ENCODE assay signal across 1 cellular context in the genomic region with DNA sequence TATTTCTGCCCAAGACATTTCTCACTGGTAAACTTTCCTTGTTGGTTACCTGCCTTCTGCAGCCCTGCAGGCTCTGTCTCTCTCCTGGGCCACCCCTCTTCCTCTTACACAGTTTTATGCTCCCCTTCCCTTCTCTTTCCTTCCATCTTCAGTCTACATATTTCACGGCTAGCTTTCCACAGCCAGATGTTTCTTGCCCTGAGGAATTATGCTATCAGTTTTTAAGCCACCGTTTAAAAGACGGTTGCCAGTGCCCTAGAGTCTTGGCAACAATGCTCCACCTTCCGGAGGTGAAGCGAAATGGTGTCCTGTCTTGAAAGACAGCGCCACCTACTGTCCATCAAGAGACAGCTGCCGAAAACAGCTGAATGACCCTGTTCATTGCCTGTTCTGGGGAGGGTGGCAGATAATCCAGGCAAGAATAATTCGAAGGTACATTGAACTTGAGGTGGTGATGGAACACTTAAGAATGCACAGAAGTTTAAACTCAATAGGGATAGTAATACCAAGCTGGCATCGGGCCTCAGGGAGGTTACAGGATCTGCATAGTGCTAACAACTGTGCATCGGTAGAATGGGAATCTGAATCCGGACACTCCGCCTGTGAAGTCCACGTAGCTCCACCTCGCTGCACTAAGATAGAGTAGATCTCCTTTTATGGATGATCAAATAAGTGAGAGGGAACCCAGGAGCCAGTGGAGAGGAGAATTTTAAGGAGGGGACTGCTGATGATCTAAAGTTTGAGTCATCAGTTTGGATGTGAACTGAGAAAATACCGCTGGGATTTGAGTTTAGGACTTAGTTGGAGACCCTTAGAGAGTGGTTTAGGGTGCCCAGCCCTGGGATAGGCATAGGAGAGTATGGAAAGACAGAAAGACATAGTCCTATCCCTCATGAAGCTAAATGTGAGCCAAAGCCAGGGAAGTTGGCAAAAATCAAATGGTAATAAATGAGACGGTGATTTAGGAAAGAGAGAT.
A peak's percentile ranks its signal among the peaks of the same experiment; 100 is the strongest.
TF ChIP-seq lines count a peak whose summit lies in the region.

No MANE protein-coding gene starts in this region.

TF ChIP-seq in K562, 482 proteins besides CTCF, POLR2A, EP300 and RAD21 (continued from another document and continues in another):
- TF ChIP-seq ZNF407 (IDR thresholded peaks at IDR 0.05; ENCODE audit: low read depth), result no peak
- TF ChIP-seq RFX7 (CRISPR knock-in tag; IDR thresholded peaks at IDR 0.05), result no peak
- TF ChIP-seq GABPB1 (CRISPR knock-in tag; IDR thresholded peaks at IDR 0.05), result peak; percentile 57; the same call in 1 of the 2 replicates
- TF ChIP-seq RB1 (IDR thresholded peaks at IDR 0.05; ENCODE audit: low read depth), result peak; percentile 67; the same call in 1 of the 2 replicates
- TF ChIP-seq KDM5B (IDR thresholded peaks at IDR 0.05; ENCODE audit: insufficient replicate concordance, low read depth, low read length), result no peak
- TF ChIP-seq FOXJ3 (CRISPR knock-in tag; IDR thresholded peaks at IDR 0.05), result no peak
- no peak for TF ChIP-seq ZNF75A (CRISPR knock-in tag; IDR thresholded peaks at IDR 0.05)
- no peak for TF ChIP-seq SMAD2 (IDR thresholded peaks at IDR 0.05; ENCODE audit: low read depth, low read length)
- TF ChIP-seq MCM7 (IDR thresholded peaks at IDR 0.05), result no peak
- TF ChIP-seq RCOR1 (IDR thresholded peaks at IDR 0.05; ENCODE audit: borderline replicate concordance in 1 of 2, low read depth in 2 of 2, low read length in 2 of 2), result 0 out of 4 replicates have a peak, but pooled peaks of 1 of the 2 experiments have one; percentile 39
- TF ChIP-seq E2F5 (CRISPR knock-in tag; IDR thresholded peaks at IDR 0.05), result no peak
- peak; percentile 61; the same call in 1 of the 2 replicates for TF ChIP-seq JUND (IDR thresholded peaks at IDR 0.05; ENCODE audit: borderline replicate concordance, low read depth, low read length)
- TF ChIP-seq JUND (tag; IDR thresholded peaks at IDR 0.05; ENCODE audit: borderline replicate concordance, low read depth, low read length), result no peak
- TF ChIP-seq SIN3A (IDR thresholded peaks at IDR 0.05; ENCODE audit: borderline replicate concordance in 2 of 2, control insufficient read depth in 1 of 2, low read depth in 2 of 2, low read length in 2 of 2), result no peak
- TF ChIP-seq SMC3 (conservative IDR thresholded peaks at IDR 0.05; ENCODE audit: insufficient read depth, low read depth, low read length), result peak; percentile 98
- TF ChIP-seq CBX3 (IDR thresholded peaks at IDR 0.05; ENCODE audit: borderline replicate concordance in 1 of 2, low read length in 2 of 2), result peak in 1 of 2 experiments; percentile 75; a peak in 1 of 3 replicates
- 0 out of 4 replicates have a peak, but pooled peaks of 1 of the 2 experiments have one; percentile 42 for TF ChIP-seq ARNT (IDR thresholded peaks at IDR 0.05)
- TF ChIP-seq ZNF263 (CRISPR knock-in tag; IDR thresholded peaks at IDR 0.05; ENCODE audit: borderline replicate concordance), result no peak
- TF ChIP-seq SMAD3 (CRISPR knock-in tag; conservative IDR thresholded peaks at IDR 0.05), result peak; percentile 18; the same call in 1 of the 2 replicates
- TF ChIP-seq ZNF518B (CRISPR knock-in tag; IDR thresholded peaks at IDR 0.05), result no peak
- TF ChIP-seq ZSCAN29 (IDR thresholded peaks at IDR 0.05), result no peak
- TF ChIP-seq PYGO2 (tag; IDR thresholded peaks at IDR 0.05), result no peak
- no peak for TF ChIP-seq ZNF444 (CRISPR knock-in tag; IDR thresholded peaks at IDR 0.05)
- TF ChIP-seq PREB (CRISPR knock-in tag; IDR thresholded peaks at IDR 0.05), result no peak
- peak; percentile 96 for TF ChIP-seq XRCC5 (IDR thresholded peaks at IDR 0.05; ENCODE audit: low read depth, low read length)
- TF ChIP-seq LEF1 (IDR thresholded peaks at IDR 0.05), result no peak
- 0 out of 2 replicates have a peak, but pooled peaks have one; percentile 20 for TF ChIP-seq ERF (CRISPR knock-in tag; IDR thresholded peaks at IDR 0.05)
- TF ChIP-seq, protein P1, sequence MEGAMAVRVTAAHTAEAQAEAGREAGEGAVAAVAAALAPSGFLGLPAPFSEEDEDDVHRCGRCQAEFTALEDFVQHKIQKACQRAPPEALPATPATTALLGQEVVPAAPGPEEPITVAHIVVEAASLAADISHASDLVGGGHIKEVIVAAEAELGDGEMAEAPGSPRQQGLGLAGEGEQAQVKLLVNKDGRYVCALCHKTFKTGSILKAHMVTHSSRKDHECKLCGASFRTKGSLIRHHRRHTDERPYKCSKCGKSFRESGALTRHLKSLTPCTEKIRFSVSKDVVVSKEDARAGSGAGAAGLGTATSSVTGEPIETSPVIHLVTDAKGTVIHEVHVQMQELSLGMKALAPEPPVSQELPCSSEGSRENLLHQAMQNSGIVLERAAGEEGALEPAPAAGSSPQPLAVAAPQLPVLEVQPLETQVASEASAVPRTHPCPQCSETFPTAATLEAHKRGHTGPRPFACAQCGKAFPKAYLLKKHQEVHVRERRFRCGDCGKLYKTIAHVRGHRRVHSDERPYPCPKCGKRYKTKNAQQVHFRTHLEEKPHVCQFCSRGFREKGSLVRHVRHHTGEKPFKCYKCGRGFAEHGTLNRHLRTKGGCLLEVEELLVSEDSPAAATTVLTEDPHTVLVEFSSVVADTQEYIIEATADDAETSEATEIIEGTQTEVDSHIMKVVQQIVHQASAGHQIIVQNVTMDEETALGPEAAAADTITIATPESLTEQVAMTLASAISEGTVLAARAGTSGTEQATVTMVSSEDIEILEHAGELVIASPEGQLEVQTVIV (CRISPR knock-in tag; IDR thresholded peaks at IDR 0.05; ENCODE audit: borderline replicate concordance), result no peak
- TF ChIP-seq HNRNPUL1 (IDR thresholded peaks at IDR 0.05; ENCODE audit: low read length), result no peak
- TF ChIP-seq FIP1L1 (IDR thresholded peaks at IDR 0.05; ENCODE audit: low read depth, low read length, poor library complexity, severe bottlenecking), result no peak
- 0 out of 2 replicates have a peak, but pooled peaks have one; percentile 47 for TF ChIP-seq ZBTB26 (CRISPR knock-in tag; IDR thresholded peaks at IDR 0.05)
- TF ChIP-seq, protein P2, sequence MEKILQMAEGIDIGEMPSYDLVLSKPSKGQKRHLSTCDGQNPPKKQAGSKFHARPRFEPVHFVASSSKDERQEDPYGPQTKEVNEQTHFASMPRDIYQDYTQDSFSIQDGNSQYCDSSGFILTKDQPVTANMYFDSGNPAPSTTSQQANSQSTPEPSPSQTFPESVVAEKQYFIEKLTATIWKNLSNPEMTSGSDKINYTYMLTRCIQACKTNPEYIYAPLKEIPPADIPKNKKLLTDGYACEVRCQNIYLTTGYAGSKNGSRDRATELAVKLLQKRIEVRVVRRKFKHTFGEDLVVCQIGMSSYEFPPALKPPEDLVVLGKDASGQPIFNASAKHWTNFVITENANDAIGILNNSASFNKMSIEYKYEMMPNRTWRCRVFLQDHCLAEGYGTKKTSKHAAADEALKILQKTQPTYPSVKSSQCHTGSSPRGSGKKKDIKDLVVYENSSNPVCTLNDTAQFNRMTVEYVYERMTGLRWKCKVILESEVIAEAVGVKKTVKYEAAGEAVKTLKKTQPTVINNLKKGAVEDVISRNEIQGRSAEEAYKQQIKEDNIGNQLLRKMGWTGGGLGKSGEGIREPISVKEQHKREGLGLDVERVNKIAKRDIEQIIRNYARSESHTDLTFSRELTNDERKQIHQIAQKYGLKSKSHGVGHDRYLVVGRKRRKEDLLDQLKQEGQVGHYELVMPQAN (IDR thresholded peaks at IDR 0.05; ENCODE audit: borderline replicate concordance), result no peak
- TF ChIP-seq CAMTA2 (CRISPR knock-in tag; conservative IDR thresholded peaks at IDR 0.05), result no peak
- TF ChIP-seq ZBTB8A (IDR thresholded peaks at IDR 0.05; ENCODE audit: partially characterized antibody), result no peak
- TF ChIP-seq EHMT2 (IDR thresholded peaks at IDR 0.05), result 0 out of 2 replicates have a peak, but pooled peaks have one; percentile 31
- TF ChIP-seq ZBED1 (IDR thresholded peaks at IDR 0.05), result no peak
